8 cellular contexts compared by ENCODE assay signal in genomic region chr2:229920011-229920781, GRCh38. TPM values are rescaled to one million over a fixed set of nuclear protein-coding genes. Genes with fewer than 3 reads are reported as not detected.
DNase-seq lines count a peak whose midpoint lies in the region; ATAC-seq and TF ChIP-seq lines count a peak whose summit lies in the region.

No MANE protein-coding gene starts in this region.

- H3K27ac ChIP-seq in heart left ventricle, result peak overlapping the region in 11 of 12 donors; percentile 90 to 100 (median 99)
- peak overlapping the region; percentile 98 for H3K27ac ChIP-seq in naive thymus-derived CD4-positive, alpha-beta T cell (ENCODE audit: low read depth, low read length)
- H3K27ac ChIP-seq in vagina, result peak overlapping the region; percentile 97

- H3K27ac Mint-ChIP-seq in naive thymus-derived CD4-positive, alpha-beta T cell, result peak overlapping the region; percentile 93 to 99 (median 96)

- H3K36me3 ChIP-seq in heart left ventricle (peaks cover 0 to 23% (median 2%) of the 10 kb centered on the region in 9 donors), vagina (no peaks in the 10 kb centered on the region)
- peaks cover 0 to 16% (median 0%) of the 10 kb centered on the region in 3 experiments for H3K36me3 ChIP-seq in naive thymus-derived CD4-positive, alpha-beta T cell (ENCODE audit: control insufficient read depth in 2 of 3, insufficient read depth in 3 of 3, low read length in 3 of 3)

- TF ChIP-seq POLR2A in heart left ventricle (IDR thresholded peaks at IDR 0.05) (no peak), vagina (IDR thresholded peaks at IDR 0.05) (no peak)

- DNase-seq in heart left ventricle (no peak), cardiac septum (ENCODE audit: low spot score) (no peak), vagina (ENCODE audit: extremely low spot score in 2 of 2) (no peak), NCI-H1436 treated with DMSO at 0.1 percent for 48 hours (lab: John Stamatoyannopoulos, UW) (no peak)
- DNase-seq in activated CD4-positive, alpha-beta T cell treated with anti-CD3 and anti-CD28 coated beads for 1 hour, result peak; percentile 14
- DNase-seq in effector CD8-positive, alpha-beta T cell (lab: John Stamatoyannopoulos, UW), result peak; percentile 3
- DNase-seq in naive thymus-derived CD4-positive, alpha-beta T cell, result peak in 8 of 9 donors; percentile 17 to 59 (median 46)

- H3K27me3 ChIP-seq in heart left ventricle, result no peaks in the 10 kb centered on the region
- no peaks in the 10 kb centered on the region for H3K27me3 ChIP-seq in naive thymus-derived CD4-positive, alpha-beta T cell (ENCODE audit: control insufficient read depth in 2 of 2, insufficient read depth in 2 of 2, low read length in 2 of 2)
- H3K27me3 ChIP-seq in vagina, result no peaks in the 10 kb centered on the region

- POLR2A ChIA-PET in naive thymus-derived CD4-positive, alpha-beta T cell (lab: Charles Lee), result interaction anchor here (0.6 to 1.3 kb wide), 5 partner anchors 9 to 124 kb away, joined by 3 to 4 read pairs (median 4); no protein-coding TSS in a partner anchor

- CTCF ChIA-PET in naive thymus-derived CD4-positive, alpha-beta T cell (lab: Charles Lee), result interaction anchor here (0.6 to 3.0 kb wide), 4 partner anchors 9 to 119 kb away, joined by 4 to 10 read pairs (median 6); no protein-coding TSS in a partner anchor

- H3K9me3 ChIP-seq in heart left ventricle, result no peaks in the 10 kb centered on the region
- no peaks in the 10 kb centered on the region for H3K9me3 ChIP-seq in naive thymus-derived CD4-positive, alpha-beta T cell (ENCODE audit: control insufficient read depth in 2 of 3, low read length in 3 of 3)
- no peaks in the 10 kb centered on the region for H3K9me3 ChIP-seq in vagina

- no peaks in the 10 kb centered on the region for H3K27me3 Mint-ChIP-seq in naive thymus-derived CD4-positive, alpha-beta T cell

- WGBS in heart left ventricle, 4 donors, result 4 to 5% (median 4%) methylated on average over 25 of the region's 25 CpGs

- intact Hi-C loops in heart left ventricle (cut with DNase I) (loop anchor here in 6 of 10 donors (5.0 kb wide), 2 partner anchors 118 to 138 kb away; no protein-coding TSS in a partner anchor), cardiac septum (cut with DNase I) (loop anchor here (5.0 kb wide), 1 partner anchor 118 kb away; no protein-coding TSS in a partner anchor), vagina (cut with DNase I) (no loop called here)
- intact Hi-C loops in naive thymus-derived CD4-positive, alpha-beta T cell (cut with micrococcal nuclease), result loop anchor here (1.0 to 10.0 kb wide), 14 partner anchors 10 to 1742 kb away; partner anchors contain the start of genes PSMD1 (in 2 of the 2), CAB39 (in 1 of the 2), NCL (in 1 of the 2) and SP100 (in 1 of the 2)

- peaks cover 0 to 10% (median 0%) of the 10 kb centered on the region in 11 donors for H3K9me3 Mint-ChIP-seq in naive thymus-derived CD4-positive, alpha-beta T cell

- peak overlapping the region; percentile 85 to 99 (median 92) for H3K4me3 Mint-ChIP-seq in naive thymus-derived CD4-positive, alpha-beta T cell

- peaks cover 28 to 74% (median 57%) of the 10 kb centered on the region in 7 donors for H3K4me1 Mint-ChIP-seq in naive thymus-derived CD4-positive, alpha-beta T cell

- TF ChIP-seq CTCF in heart left ventricle (IDR thresholded peaks at IDR 0.05), result no peak
- TF ChIP-seq CTCF in vagina (IDR thresholded peaks at IDR 0.05), result no peak

- ATAC-seq in heart left ventricle (no peak), HG03520 (IDR thresholded peaks at IDR 0.05; ENCODE audit: unreplicated experiment) (no peak)
- no peak for ATAC-seq in naive thymus-derived CD4-positive, alpha-beta T cell

- H3K36me3 Mint-ChIP-seq in naive thymus-derived CD4-positive, alpha-beta T cell, result peaks cover 5 to 15% (median 12%) of the 10 kb centered on the region in 5 donors

- H3K4me1 ChIP-seq in heart left ventricle (peaks cover 0 to 53% (median 28%) of the 10 kb centered on the region in 12 donors), vagina (peaks cover 39% of the 10 kb centered on the region)
- peaks cover 18 to 35% of the 10 kb centered on the region in 2 donors for H3K4me1 ChIP-seq in naive thymus-derived CD4-positive, alpha-beta T cell (ENCODE audit: control insufficient read depth in 2 of 2, insufficient read depth in 2 of 2, low read length in 2 of 2)

- H3K4me3 ChIP-seq in heart left ventricle (peak overlapping the region; percentile 77 to 98 (median 90)), vagina (peak overlapping the region; percentile 83)
- H3K4me3 ChIP-seq in naive thymus-derived CD4-positive, alpha-beta T cell (ENCODE audit: low read length), result peak overlapping the region; percentile 72

RNA-seq across cellular contexts. Expression of gene TRIP12, which starts 1.6 kb away (rescaled TPM):
- total RNA-seq in heart left ventricle (100 to 1,000 TPM in 8 of 9 donors, 10 to 100 TPM in 1; 90.3 to 245 (median 208) TPM), cardiac septum (222 TPM), vagina (162 TPM)
- 10 to 100 TPM; 16.1 to 82.3 TPM for polyA plus RNA-seq in heart left ventricle
- 100 to 1,000 TPM; 184 to 247 (median 231) TPM for total RNA-seq in naive thymus-derived CD4-positive, alpha-beta T cell
- 10 to 100 TPM; 34.8 to 60.2 TPM for polyA plus RNA-seq in naive thymus-derived CD4-positive, alpha-beta T cell

RNA-seq across cellular contexts. Expression of gene FBXO36, which starts 2.1 kb away (rescaled TPM):
- total RNA-seq in heart left ventricle (1 to 10 TPM in 5 of 9 donors, under 1 TPM in 4; 0.69 to 1.9 (median 1.1) TPM), cardiac septum (1.2 TPM), vagina (1.7 TPM)
- polyA plus RNA-seq in heart left ventricle, result 1 to 10 TPM in 1 of 2 donors, under 1 TPM in 1; 0.23 to 1.7 TPM
- 1 to 10 TPM in 3 of 5 experiments, under 1 TPM in 2; 0.51 to 1.8 (median 1.2) TPM for total RNA-seq in naive thymus-derived CD4-positive, alpha-beta T cell
- 1 to 10 TPM; 1.2 TPM for polyA plus RNA-seq in naive thymus-derived CD4-positive, alpha-beta T cell

Comparison
In these comparisons a context has a peak if more than half of its experiments do, and no peak if none do; other contexts are left out.
1. DNase-seq: peak in activated CD4-positive, alpha-beta T cell treated with anti-CD3 and anti-CD28 coated beads for 1 hour (single experiment), effector CD8-positive, alpha-beta T cell (single experiment) and naive thymus-derived CD4-positive, alpha-beta T cell (8 of 9); none in heart left ventricle (0 of 5), cardiac septum (single experiment), vagina (0 of 2) and NCI-H1436 treated with DMSO at 0.1 percent for 48 hours (single experiment).
2. Peak in every context shown above with its lines, with median percentiles within 50 percentile points of each other: H3K27ac ChIP-seq and H3K4me3 ChIP-seq.